17 cellular contexts compared by ENCODE assay signal in genomic region chr13:101640797-101641400, GRCh38.
DNase-seq lines count a peak whose midpoint lies in the region; ATAC-seq and TF ChIP-seq lines count a peak whose summit lies in the region.
"Had no signal": no experiment of that assay in that cellular context is flagged by ENCODE, and none has a peak within 500 bp of the region (broad histone marks: within the 10 kb centered on the region; RNA-seq: fewer than 3 reads in every experiment).

No MANE protein-coding gene starts in this region.

- no peak for TF ChIP-seq CTCF in AG09309 (IDR thresholded peaks at IDR 0.05; ENCODE audit: control insufficient read depth, insufficient read depth, low read depth, low read length, missing control alignments)
- TF ChIP-seq CTCF in chondrocyte (IDR thresholded peaks at IDR 0.05): no peak

- H3K27me3 Mint-ChIP-seq in chondrocyte (ENCODE audit: low read depth): no peaks in the 10 kb centered on the region
- H3K27me3 Mint-ChIP-seq: CD4-positive, CD25-positive, alpha-beta regulatory T cell had no signal

- 0% methylated on average over 1 of the region's 2 CpGs for WGBS in mesenchymal stem cell

- H2BK120ac ChIP-seq in mesenchymal stem cell (ENCODE audit: low read depth, low read length): no peak overlapping the region

- H3K18ac ChIP-seq in mesenchymal stem cell (ENCODE audit: low read depth in 1 of 2, low read length in 2 of 2): peak overlapping the region in 1 of 2 experiments; percentile 43

- H2BK5ac ChIP-seq in mesenchymal stem cell (ENCODE audit: low read depth, low read length, poor library complexity, severe bottlenecking): no peak overlapping the region

- no peak overlapping the region for H2AFZ ChIP-seq in mesenchymal stem cell (ENCODE audit: low read depth, low read length)

- H3K27ac ChIP-seq in mesenchymal stem cell (ENCODE audit: low read length, poor library complexity, severe bottlenecking) (peak overlapping the region; percentile 50), substantia nigra (ENCODE audit: low read depth, low read length, poor library complexity, severe bottlenecking) (no peak overlapping the region)
- H3K27ac ChIP-seq: HL-60, vagina had no signal

- no peak overlapping the region for H4K91ac ChIP-seq in mesenchymal stem cell (ENCODE audit: low read length)

- no peak overlapping the region for H3K14ac ChIP-seq in mesenchymal stem cell (ENCODE audit: low read length in 2 of 2)

- H3K4ac ChIP-seq in mesenchymal stem cell (ENCODE audit: low read depth in 1 of 2, low read length in 2 of 2): no peak overlapping the region

- H3K23ac ChIP-seq in mesenchymal stem cell (ENCODE audit: low read length in 2 of 2): no peak overlapping the region

- H3K9me3 Mint-ChIP-seq in chondrocyte (ENCODE audit: low read depth): no peaks in the 10 kb centered on the region
- H3K9me3 Mint-ChIP-seq: natural killer cell had no signal

- no peak overlapping the region for H2BK15ac ChIP-seq in mesenchymal stem cell (ENCODE audit: low read depth, poor library complexity, severe bottlenecking)

- H3K4me1 Mint-ChIP-seq in chondrocyte (ENCODE audit: low read depth): peaks cover 38% of the 10 kb centered on the region
- H3K4me1 Mint-ChIP-seq: CD4-positive, CD25-positive, alpha-beta regulatory T cell; natural killer cell had no signal

- no peak overlapping the region for H2BK12ac ChIP-seq in mesenchymal stem cell (ENCODE audit: low read length in 2 of 2)

- H3K4me3 ChIP-seq in AG09309 (ENCODE audit: control insufficient read depth, low read depth, low read length): no peak overlapping the region
- H3K4me3 ChIP-seq in mesenchymal stem cell (ENCODE audit: insufficient read depth in 1 of 2, low read depth in 1 of 2, low read length in 2 of 2): no peak overlapping the region
- H3K4me3 ChIP-seq: vagina had no signal

- no peaks in the 10 kb centered on the region for H3K9me3 ChIP-seq in mesenchymal stem cell (ENCODE audit: control insufficient read depth, low read length)
- H3K9me3 ChIP-seq: vagina had no signal

- H3K79me1 ChIP-seq in mesenchymal stem cell (replicated peaks; ENCODE audit: low read length, poor library complexity, severe bottlenecking): no peaks in the 10 kb centered on the region

- H3K27ac Mint-ChIP-seq in chondrocyte (ENCODE audit: unreplicated experiment): peak overlapping the region; percentile 70
- H3K27ac Mint-ChIP-seq: CD4-positive, CD25-positive, alpha-beta regulatory T cell; natural killer cell had no signal

- peaks cover 6% of the 10 kb centered on the region for H3K36me3 Mint-ChIP-seq in chondrocyte (ENCODE audit: low read depth)
- H3K36me3 Mint-ChIP-seq: CD4-positive, CD25-positive, alpha-beta regulatory T cell; natural killer cell had no signal

- H3K36me3 ChIP-seq in mesenchymal stem cell (ENCODE audit: control insufficient read depth in 1 of 2, insufficient read depth in 2 of 2, low read depth in 1 of 2, low read length in 2 of 2): no peaks in the 10 kb centered on the region
- H3K36me3 ChIP-seq: vagina had no signal

- H3K27me3 ChIP-seq in mesenchymal stem cell (ENCODE audit: control insufficient read depth in 1 of 2, insufficient read depth in 1 of 2, low read length in 2 of 2): no peaks in the 10 kb centered on the region
- H3K27me3 ChIP-seq: vagina had no signal

- no peak overlapping the region for H2AK5ac ChIP-seq in mesenchymal stem cell (ENCODE audit: low read length, severe bottlenecking)

- DNase-seq in AG09309 (ENCODE audit: low read depth) (peak; percentile 35), M059J (ENCODE audit: low read depth) (peak; percentile 88), chondrocyte (ENCODE audit: low spot score) (no peak), mesenchymal stem cell (peak; percentile 82), T-helper 9 cell (no peak), substantia nigra (lab: John Stamatoyannopoulos, UW) (no peak), NCI-H128 (lab: John Stamatoyannopoulos, UW; ENCODE audit: unreplicated experiment) (no peak)
- DNase-seq: activated CD4-positive, alpha-beta T cell treated with anti-CD3 and anti-CD28 coated beads for 1 hour; activated T-cell treated with anti-CD3 and anti-CD28 coated beads, Interleukin-2, amount 50 U/mL, for 48 hours; CD4-positive, CD25-positive, alpha-beta regulatory T cell; erythroblast; natural killer cell; NCI-H1092; NCI-H526 treated with DMSO at 0.1 percent for 48 hours had no signal

- H3K4me1 ChIP-seq in mesenchymal stem cell (ENCODE audit: control insufficient read depth, insufficient read depth, low read depth, low read length): peaks cover 1% of the 10 kb centered on the region
- H3K4me1 ChIP-seq: vagina had no signal

- no peak overlapping the region for H3K4me3 Mint-ChIP-seq in chondrocyte (ENCODE audit: unreplicated experiment)
- H3K4me3 Mint-ChIP-seq: CD4-positive, CD25-positive, alpha-beta regulatory T cell; natural killer cell had no signal

- no peak overlapping the region for H4K8ac ChIP-seq in mesenchymal stem cell (ENCODE audit: low read length)

- no peak for ATAC-seq in HG03342 (IDR thresholded peaks at IDR 0.05; ENCODE audit: unreplicated experiment)
- ATAC-seq: natural killer cell had no signal

- no peak overlapping the region for H3K9ac ChIP-seq in mesenchymal stem cell (ENCODE audit: low read length)

- no peak overlapping the region for H3K4me2 ChIP-seq in mesenchymal stem cell (ENCODE audit: low read length, poor library complexity, severe bottlenecking)

Comparison
In these comparisons a context has a peak if more than half of its experiments do, and no peak if none do; other contexts are left out.
1. DNase-seq: peak in AG09309 (single experiment), M059J (single experiment) and mesenchymal stem cell (single experiment); none in chondrocyte (single experiment), T-helper 9 cell (single experiment), substantia nigra (0 of 49) and NCI-H128 (single experiment).